1 cellular context compared by ENCODE assay signal in the genomic region with DNA sequence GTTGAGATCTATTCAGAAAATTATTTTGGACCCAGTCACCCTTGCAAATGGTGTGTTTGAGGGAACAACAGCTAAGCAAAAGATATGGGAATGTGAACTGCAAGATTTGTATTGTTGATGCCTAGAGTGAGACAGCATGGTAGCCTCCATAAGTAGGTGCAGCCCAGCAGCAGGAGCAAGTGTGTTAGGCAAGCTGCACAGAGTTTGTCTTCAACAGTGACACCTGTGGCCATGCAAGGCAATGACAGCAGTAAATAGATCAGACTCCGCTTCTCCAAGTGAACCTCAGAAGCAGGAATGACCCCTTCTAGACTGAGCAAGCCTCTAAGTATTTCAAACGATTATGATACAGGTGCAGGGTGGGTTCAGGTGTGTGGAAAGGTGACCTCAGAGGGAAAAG.
TF ChIP-seq lines count a peak whose summit lies in the region.

No MANE protein-coding gene starts in this region.

TF ChIP-seq in GM23338, 12 proteins besides CTCF, POLR2A, EP300 and RAD21:
- TF ChIP-seq, protein P1, sequence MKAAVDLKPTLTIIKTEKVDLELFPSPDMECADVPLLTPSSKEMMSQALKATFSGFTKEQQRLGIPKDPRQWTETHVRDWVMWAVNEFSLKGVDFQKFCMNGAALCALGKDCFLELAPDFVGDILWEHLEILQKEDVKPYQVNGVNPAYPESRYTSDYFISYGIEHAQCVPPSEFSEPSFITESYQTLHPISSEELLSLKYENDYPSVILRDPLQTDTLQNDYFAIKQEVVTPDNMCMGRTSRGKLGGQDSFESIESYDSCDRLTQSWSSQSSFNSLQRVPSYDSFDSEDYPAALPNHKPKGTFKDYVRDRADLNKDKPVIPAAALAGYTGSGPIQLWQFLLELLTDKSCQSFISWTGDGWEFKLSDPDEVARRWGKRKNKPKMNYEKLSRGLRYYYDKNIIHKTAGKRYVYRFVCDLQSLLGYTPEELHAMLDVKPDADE (IDR thresholded peaks at IDR 0.05) = no peak
- TF ChIP-seq JUNB (IDR thresholded peaks at IDR 0.05; ENCODE audit: unreplicated experiment) = no peak
- no peak for TF ChIP-seq NANOG (IDR thresholded peaks at IDR 0.05; ENCODE audit: borderline replicate concordance)
- TF ChIP-seq CREB1 (CRISPR knock-in tag; IDR thresholded peaks at IDR 0.05; ENCODE audit: low read depth) = no peak
- TF ChIP-seq ZNF114 (CRISPR knock-in tag; IDR thresholded peaks at IDR 0.05) = no peak
- no peak for TF ChIP-seq EZH2 (IDR thresholded peaks at IDR 0.05; ENCODE audit: low read depth, unreplicated experiment)
- no peak for TF ChIP-seq STAT1 (IDR thresholded peaks at IDR 0.05; ENCODE audit: unreplicated experiment)
- TF ChIP-seq, protein P2, sequence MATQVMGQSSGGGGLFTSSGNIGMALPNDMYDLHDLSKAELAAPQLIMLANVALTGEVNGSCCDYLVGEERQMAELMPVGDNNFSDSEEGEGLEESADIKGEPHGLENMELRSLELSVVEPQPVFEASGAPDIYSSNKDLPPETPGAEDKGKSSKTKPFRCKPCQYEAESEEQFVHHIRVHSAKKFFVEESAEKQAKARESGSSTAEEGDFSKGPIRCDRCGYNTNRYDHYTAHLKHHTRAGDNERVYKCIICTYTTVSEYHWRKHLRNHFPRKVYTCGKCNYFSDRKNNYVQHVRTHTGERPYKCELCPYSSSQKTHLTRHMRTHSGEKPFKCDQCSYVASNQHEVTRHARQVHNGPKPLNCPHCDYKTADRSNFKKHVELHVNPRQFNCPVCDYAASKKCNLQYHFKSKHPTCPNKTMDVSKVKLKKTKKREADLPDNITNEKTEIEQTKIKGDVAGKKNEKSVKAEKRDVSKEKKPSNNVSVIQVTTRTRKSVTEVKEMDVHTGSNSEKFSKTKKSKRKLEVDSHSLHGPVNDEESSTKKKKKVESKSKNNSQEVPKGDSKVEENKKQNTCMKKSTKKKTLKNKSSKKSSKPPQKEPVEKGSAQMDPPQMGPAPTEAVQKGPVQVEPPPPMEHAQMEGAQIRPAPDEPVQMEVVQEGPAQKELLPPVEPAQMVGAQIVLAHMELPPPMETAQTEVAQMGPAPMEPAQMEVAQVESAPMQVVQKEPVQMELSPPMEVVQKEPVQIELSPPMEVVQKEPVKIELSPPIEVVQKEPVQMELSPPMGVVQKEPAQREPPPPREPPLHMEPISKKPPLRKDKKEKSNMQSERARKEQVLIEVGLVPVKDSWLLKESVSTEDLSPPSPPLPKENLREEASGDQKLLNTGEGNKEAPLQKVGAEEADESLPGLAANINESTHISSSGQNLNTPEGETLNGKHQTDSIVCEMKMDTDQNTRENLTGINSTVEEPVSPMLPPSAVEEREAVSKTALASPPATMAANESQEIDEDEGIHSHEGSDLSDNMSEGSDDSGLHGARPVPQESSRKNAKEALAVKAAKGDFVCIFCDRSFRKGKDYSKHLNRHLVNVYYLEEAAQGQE (IDR thresholded peaks at IDR 0.05; ENCODE audit: unreplicated experiment) = no peak
- no peak for TF ChIP-seq ZNF331 (CRISPR knock-in tag; IDR thresholded peaks at IDR 0.05; ENCODE audit: low read depth)
- no peak for TF ChIP-seq POLR2AphosphoS5 (IDR thresholded peaks at IDR 0.05; ENCODE audit: low read depth)
- TF ChIP-seq, protein P3, sequence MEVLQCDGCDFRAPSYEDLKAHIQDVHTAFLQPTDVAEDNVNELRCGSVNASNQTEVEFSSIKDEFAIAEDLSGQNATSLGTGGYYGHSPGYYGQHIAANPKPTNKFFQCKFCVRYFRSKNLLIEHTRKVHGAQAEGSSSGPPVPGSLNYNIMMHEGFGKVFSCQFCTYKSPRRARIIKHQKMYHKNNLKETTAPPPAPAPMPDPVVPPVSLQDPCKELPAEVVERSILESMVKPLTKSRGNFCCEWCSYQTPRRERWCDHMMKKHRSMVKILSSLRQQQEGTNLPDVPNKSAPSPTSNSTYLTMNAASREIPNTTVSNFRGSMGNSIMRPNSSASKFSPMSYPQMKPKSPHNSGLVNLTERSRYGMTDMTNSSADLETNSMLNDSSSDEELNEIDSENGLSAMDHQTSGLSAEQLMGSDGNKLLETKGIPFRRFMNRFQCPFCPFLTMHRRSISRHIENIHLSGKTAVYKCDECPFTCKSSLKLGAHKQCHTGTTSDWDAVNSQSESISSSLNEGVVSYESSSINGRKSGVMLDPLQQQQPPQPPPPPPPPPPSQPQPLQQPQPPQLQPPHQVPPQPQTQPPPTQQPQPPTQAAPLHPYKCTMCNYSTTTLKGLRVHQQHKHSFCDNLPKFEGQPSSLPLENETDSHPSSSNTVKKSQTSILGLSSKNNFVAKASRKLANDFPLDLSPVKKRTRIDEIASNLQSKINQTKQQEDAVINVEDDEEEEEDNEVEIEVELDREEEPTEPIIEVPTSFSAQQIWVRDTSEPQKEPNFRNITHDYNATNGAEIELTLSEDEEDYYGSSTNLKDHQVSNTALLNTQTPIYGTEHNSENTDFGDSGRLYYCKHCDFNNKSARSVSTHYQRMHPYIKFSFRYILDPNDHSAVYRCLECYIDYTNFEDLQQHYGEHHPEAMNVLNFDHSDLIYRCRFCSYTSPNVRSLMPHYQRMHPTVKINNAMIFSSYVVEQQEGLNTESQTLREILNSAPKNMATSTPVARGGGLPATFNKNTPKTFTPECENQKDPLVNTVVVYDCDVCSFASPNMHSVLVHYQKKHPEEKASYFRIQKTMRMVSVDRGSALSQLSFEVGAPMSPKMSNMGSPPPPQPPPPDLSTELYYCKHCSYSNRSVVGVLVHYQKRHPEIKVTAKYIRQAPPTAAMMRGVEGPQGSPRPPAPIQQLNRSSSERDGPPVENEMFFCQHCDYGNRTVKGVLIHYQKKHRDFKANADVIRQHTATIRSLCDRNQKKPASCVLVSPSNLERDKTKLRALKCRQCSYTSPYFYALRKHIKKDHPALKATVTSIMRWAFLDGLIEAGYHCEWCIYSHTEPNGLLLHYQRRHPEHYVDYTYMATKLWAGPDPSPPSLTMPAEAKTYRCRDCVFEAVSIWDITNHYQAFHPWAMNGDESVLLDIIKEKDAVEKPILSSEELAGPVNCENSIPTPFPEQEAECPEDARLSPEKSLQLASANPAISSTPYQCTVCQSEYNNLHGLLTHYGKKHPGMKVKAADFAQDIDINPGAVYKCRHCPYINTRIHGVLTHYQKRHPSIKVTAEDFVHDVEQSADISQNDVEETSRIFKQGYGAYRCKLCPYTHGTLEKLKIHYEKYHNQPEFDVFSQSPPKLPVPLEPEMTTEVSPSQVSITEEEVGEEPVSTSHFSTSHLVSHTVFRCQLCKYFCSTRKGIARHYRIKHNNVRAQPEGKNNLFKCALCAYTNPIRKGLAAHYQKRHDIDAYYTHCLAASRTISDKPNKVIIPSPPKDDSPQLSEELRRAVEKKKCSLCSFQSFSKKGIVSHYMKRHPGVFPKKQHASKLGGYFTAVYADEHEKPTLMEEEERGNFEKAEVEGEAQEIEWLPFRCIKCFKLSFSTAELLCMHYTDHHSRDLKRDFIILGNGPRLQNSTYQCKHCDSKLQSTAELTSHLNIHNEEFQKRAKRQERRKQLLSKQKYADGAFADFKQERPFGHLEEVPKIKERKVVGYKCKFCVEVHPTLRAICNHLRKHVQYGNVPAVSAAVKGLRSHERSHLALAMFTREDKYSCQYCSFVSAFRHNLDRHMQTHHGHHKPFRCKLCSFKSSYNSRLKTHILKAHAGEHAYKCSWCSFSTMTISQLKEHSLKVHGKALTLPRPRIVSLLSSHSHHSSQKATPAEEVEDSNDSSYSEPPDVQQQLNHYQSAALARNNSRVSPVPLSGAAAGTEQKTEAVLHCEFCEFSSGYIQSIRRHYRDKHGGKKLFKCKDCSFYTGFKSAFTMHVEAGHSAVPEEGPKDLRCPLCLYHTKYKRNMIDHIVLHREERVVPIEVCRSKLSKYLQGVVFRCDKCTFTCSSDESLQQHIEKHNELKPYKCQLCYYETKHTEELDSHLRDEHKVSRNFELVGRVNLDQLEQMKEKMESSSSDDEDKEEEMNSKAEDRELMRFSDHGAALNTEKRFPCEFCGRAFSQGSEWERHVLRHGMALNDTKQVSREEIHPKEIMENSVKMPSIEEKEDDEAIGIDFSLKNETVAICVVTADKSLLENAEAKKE (CRISPR knock-in tag; IDR thresholded peaks at IDR 0.05) = no peak
- no peak for TF ChIP-seq EZH2phosphoT487 (IDR thresholded peaks at IDR 0.05; ENCODE audit: unreplicated experiment)
